ENCODE assay signal across 1 cellular context in the genomic region with DNA sequence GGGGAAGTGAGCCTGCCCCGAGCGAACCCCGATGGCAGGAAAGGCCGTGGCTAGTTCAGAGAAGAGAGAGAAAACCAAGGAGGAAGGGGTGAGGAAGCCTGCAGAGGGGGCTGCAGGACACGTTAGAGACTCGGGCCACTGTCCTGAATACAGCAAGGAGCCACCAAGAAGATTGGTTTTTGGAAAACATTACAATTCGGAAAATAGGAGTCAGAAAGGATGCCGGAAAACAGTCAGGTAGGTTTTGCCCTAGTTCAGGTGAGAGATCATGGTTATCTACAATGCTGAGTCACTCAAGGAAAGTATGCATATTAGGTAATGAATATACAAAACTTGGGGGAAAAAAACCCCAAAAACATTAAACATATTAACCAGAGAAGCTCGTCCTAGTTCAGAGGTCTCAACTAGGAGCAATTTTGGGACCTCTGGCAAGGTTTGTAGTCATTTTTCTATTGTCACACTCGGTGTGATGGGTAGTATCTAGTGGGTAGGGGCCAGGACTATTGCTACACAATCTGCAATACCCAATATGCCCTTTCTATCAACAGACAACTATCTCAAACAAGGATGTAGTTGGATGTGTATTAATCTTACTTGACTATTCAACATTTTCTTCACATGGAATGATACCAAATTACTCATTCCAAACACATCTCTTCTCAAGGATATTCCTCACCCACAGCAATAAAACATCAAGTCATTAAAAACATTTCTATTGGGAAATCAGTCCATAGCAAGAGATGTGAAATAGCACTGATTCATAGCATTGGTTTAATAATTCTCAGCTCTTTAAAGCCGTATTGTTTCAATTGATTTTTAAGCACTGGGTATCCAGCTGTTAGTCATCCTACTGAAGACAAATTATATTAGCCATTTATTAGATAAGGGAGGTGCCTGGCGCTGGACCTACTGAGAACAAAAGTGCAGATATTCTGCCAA.
TF ChIP-seq lines count a peak whose summit lies in the region.

No MANE protein-coding gene starts in this region.

TF ChIP-seq in HepG2, 621 proteins besides CTCF, POLR2A, EP300 and RAD21 (continued from another document):
- no peak for TF ChIP-seq TRIM24 (CRISPR knock-in tag; IDR thresholded peaks at IDR 0.05)
- TF ChIP-seq ZNF652 (CRISPR knock-in tag; IDR thresholded peaks at IDR 0.05; ENCODE audit: borderline replicate concordance, low read depth) = no peak
- no peak for TF ChIP-seq FOXM1 (CRISPR knock-in tag; IDR thresholded peaks at IDR 0.05)
- TF ChIP-seq STAG1 (CRISPR knock-in tag; IDR thresholded peaks at IDR 0.05) = peak; percentile 62
- TF ChIP-seq, protein P1, sequence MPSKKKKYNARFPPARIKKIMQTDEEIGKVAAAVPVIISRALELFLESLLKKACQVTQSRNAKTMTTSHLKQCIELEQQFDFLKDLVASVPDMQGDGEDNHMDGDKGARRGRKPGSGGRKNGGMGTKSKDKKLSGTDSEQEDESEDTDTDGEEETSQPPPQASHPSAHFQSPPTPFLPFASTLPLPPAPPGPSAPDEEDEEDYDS (CRISPR knock-in tag; IDR thresholded peaks at IDR 0.05) = peak; percentile 33; the same call in 1 of the 2 replicates
